ENCODE assay signal across 8 cellular contexts in the genomic region with DNA sequence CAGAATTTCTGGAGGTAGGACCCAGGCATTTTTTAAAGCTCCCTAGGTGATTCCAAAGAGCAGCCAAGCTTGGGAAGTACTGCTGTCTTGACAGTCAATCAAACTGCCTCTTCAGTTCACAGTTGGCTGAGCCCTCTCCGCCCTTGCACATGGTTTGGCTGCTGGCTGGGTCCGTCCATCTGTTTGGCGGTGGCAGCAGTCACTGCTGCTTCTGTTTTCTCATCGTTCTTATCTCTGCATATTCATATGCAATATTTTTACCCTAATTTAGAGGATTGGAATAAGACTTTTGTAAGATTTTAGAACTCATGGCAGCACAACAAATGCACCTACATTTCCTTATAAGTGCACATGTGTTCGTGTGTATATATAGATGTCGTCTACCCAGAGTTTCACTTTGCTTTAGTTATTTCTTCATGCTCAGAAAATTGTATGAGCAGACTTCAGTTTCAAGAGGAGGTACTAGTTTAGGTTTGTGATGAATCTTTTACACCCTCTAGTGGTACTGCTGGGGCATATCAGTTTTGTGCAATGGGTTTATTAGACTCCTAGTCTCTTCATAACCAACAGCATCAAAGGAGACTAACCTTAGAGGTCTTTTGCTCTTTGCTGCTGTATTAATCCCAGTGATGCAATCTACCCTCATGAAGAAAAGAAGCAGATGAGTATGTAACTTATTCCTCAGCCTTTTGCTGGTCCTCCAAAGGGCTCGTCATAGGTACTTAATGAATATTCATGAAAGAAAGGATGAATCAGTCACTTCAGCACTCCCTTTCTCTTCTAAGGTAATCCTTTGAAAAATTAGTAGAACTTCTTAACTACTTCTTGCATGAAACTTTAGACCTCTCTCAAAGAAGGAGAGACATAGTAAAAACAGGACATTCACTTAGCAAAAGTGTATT. TPM values are rescaled to one million over a fixed set of nuclear protein-coding genes. Genes with fewer than 3 reads are reported as not detected.
DNase-seq lines count a peak whose midpoint lies in the region; ATAC-seq and TF ChIP-seq lines count a peak whose summit lies in the region.

No MANE protein-coding gene starts in this region.

- no peak overlapping the region for H3K4me3 Mint-ChIP-seq in endothelial cell (ENCODE audit: unreplicated experiment)

- TF ChIP-seq CTCF in endothelial cell (IDR thresholded peaks at IDR 0.05; ENCODE audit: unreplicated experiment) = peak; percentile 71

- ATAC-seq in GM18502 (IDR thresholded peaks at IDR 0.05; ENCODE audit: poor library complexity, unreplicated experiment) (peak; percentile 87), HG02840 (IDR thresholded peaks at IDR 0.05; ENCODE audit: low FRiP score, unreplicated experiment) (peak; percentile 81)

- H3K4me1 Mint-ChIP-seq in endothelial cell (ENCODE audit: unreplicated experiment) = no peaks in the 10 kb centered on the region

- peak; percentile 10 for DNase-seq in NCI-H1048 (lab: John Stamatoyannopoulos, UW)
- DNase-seq in SK-N-DZ (ENCODE audit: low spot score) = peak; percentile 76
- no peak for DNase-seq in endothelial cell (ENCODE audit: low spot score)
- DNase-seq in myocyte (ENCODE audit: low read depth) = peak; percentile 78
- no peak for DNase-seq in GOT3 (lab: John Stamatoyannopoulos, UW)

- no peak overlapping the region for H3K27ac Mint-ChIP-seq in endothelial cell (ENCODE audit: unreplicated experiment)

- peaks cover 0 to 10% (median 0%) of the 10 kb centered on the region in 11 experiments; a peak in 3 of 22 replicates for H3K36me3 ChIP-seq in BLaER1 treated with 17β-estradiol and CSF1 and Interleukin-3, amounts not matched to agents 10 nM and 100 nM

- H3K27me3 Mint-ChIP-seq in endothelial cell (ENCODE audit: unreplicated experiment) = peaks cover 1% of the 10 kb centered on the region

- H3K9me3 Mint-ChIP-seq in endothelial cell (ENCODE audit: unreplicated experiment) = no peaks in the 10 kb centered on the region

- no peaks in the 10 kb centered on the region for H4K20me1 ChIP-seq in BLaER1 treated with 17β-estradiol and CSF1 and Interleukin-3, amounts not matched to agents 10 nM and 100 nM

- H3K9ac ChIP-seq in BLaER1 treated with 17β-estradiol and CSF1 and Interleukin-3, amounts not matched to agents 10 nM and 100 nM = peak overlapping the region in 4 of 11 experiments; percentile 13 to 37 (median 28); a peak in 3 of 22 replicates

- H3K4me2 ChIP-seq in BLaER1 treated with 17β-estradiol and CSF1 and Interleukin-3, amounts not matched to agents 10 nM and 100 nM = peak overlapping the region; percentile 15 to 86 (median 63)

- peak overlapping the region in 5 of 11 experiments; percentile 9 to 45 (median 36); a peak in 6 of 22 replicates for H3K27ac ChIP-seq in BLaER1 treated with 17β-estradiol and CSF1 and Interleukin-3, amounts not matched to agents 10 nM and 100 nM

- peak overlapping the region in 6 of 10 experiments; percentile 8 to 36 (median 22); a peak in 5 of 20 replicates for H3K4me3 ChIP-seq in BLaER1 treated with 17β-estradiol and CSF1 and Interleukin-3, amounts not matched to agents 10 nM and 100 nM

- H3K36me3 Mint-ChIP-seq in endothelial cell (ENCODE audit: low read depth, unreplicated experiment) = no peaks in the 10 kb centered on the region

- no peaks in the 10 kb centered on the region for H3K27me3 ChIP-seq in BLaER1 treated with 17β-estradiol and CSF1 and Interleukin-3, amounts not matched to agents 10 nM and 100 nM

- no peaks in the 10 kb centered on the region for H3K9me3 ChIP-seq in BLaER1 treated with 17β-estradiol and CSF1 and Interleukin-3, amounts not matched to agents 10 nM and 100 nM (replicated peaks in 1 of 11)

- peaks cover 15 to 49% (median 34%) of the 10 kb centered on the region in 10 experiments; a peak in 19 of 20 replicates for H3K4me1 ChIP-seq in BLaER1 treated with 17β-estradiol and CSF1 and Interleukin-3, amounts not matched to agents 10 nM and 100 nM

RNA-seq across cellular contexts. Expression of gene KHDC1L, which starts 44.3 kb away (rescaled TPM):
- not detected in 2 replicates for polyA plus RNA-seq in SK-N-DZ (2014; cell fraction: cytosol; rRNA removed)
- not detected in 2 replicates for polyA plus RNA-seq in SK-N-DZ (2014; cell fraction: nucleus; rRNA removed)
- total RNA-seq in endothelial cell (ENCODE audit: unreplicated experiment) = not detected
- not detected in 2 replicates for total RNA-seq in myocyte
- polyA plus RNA-seq in myocyte (2012) = 0.26 TPM

Comparison
In these comparisons a context has a peak if more than half of its experiments do, and no peak if none do; other contexts are left out.
1. DNase-seq: peak in NCI-H1048 (single experiment), SK-N-DZ (single experiment) and myocyte (single experiment); none in endothelial cell (single experiment) and GOT3 (single experiment).